In genomic region chr10:23095404-23095965, GRCh38 we compare ENCODE assay signal across 1 cellular context.
TF ChIP-seq lines count a peak whose summit lies in the region.

TSS of gene MSRB2 (plus strand) at chr10:23095579. CDS start at chr10:23095609, 30 bp downstream.

TF ChIP-seq in SK-N-SH treated with all-trans-retinoic acid at 6 μM for 48 hours, 23 proteins besides CTCF, POLR2A, EP300 and RAD21 (continued from another document):
- TF ChIP-seq ZFP3 (CRISPR knock-in tag; IDR thresholded peaks at IDR 0.05) (no peak; the same call in 1 of the 2 replicates), ZFP30 (CRISPR knock-in tag; IDR thresholded peaks at IDR 0.05) (no peak), BACH2 (CRISPR knock-in tag; IDR thresholded peaks at IDR 0.05; ENCODE audit: borderline replicate concordance) (no peak), RARB (CRISPR knock-in tag; IDR thresholded peaks at IDR 0.05) (no peak), SNAI2 (CRISPR knock-in tag; IDR thresholded peaks at IDR 0.05) (no peak), ZC3H10 (CRISPR knock-in tag; IDR thresholded peaks at IDR 0.05) (no peak), ZNF70 (CRISPR knock-in tag; IDR thresholded peaks at IDR 0.05) (no peak), TOX (CRISPR knock-in tag; IDR thresholded peaks at IDR 0.05; ENCODE audit: borderline replicate concordance) (no peak), PPARA (CRISPR knock-in tag; IDR thresholded peaks at IDR 0.05; ENCODE audit: borderline replicate concordance) (no peak)
- TF ChIP-seq, protein P1, sequence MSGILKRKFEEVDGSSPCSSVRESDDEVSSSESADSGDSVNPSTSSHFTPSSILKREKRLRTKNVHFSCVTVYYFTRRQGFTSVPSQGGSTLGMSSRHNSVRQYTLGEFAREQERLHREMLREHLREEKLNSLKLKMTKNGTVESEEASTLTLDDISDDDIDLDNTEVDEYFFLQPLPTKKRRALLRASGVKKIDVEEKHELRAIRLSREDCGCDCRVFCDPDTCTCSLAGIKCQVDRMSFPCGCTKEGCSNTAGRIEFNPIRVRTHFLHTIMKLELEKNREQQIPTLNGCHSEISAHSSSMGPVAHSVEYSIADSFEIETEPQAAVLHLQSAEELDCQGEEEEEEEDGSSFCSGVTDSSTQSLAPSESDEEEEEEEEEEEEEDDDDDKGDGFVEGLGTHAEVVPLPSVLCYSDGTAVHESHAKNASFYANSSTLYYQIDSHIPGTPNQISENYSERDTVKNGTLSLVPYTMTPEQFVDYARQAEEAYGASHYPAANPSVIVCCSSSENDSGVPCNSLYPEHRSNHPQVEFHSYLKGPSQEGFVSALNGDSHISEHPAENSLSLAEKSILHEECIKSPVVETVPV (CRISPR knock-in tag; IDR thresholded peaks at IDR 0.05) = no peak
